In genomic region chr22:37804886-37805857, GRCh38 we compare ENCODE assay signal across 2 cellular contexts.
TF ChIP-seq lines count a peak whose summit lies in the region.

No MANE protein-coding gene starts in this region.

TF ChIP-seq in A549, 52 proteins besides CTCF, POLR2A, EP300 and RAD21:
- TF ChIP-seq CEBPB (IDR thresholded peaks at IDR 0.05): no peak
- no peak for TF ChIP-seq BHLHE40 (IDR thresholded peaks at IDR 0.05; ENCODE audit: low read depth, low read length)
- TF ChIP-seq KDM1A (IDR thresholded peaks at IDR 0.05; ENCODE audit: low read depth): no peak
- TF ChIP-seq CHD2 (IDR thresholded peaks at IDR 0.05; ENCODE audit: low read length, partially characterized antibody): no peak
- no peak for TF ChIP-seq REST (IDR thresholded peaks at IDR 0.05)
- TF ChIP-seq JUN (IDR thresholded peaks at IDR 0.05): peak; percentile 77 to 94
- TF ChIP-seq MAX (IDR thresholded peaks at IDR 0.05): peak; percentile 49; the same call in 1 of the 2 replicates
- peak; percentile 38; the same call in 1 of the 2 replicates for TF ChIP-seq E2F6 (IDR thresholded peaks at IDR 0.05; ENCODE audit: borderline replicate concordance, low read depth)
- peak; percentile 25; the same call in 1 of the 2 replicates for TF ChIP-seq PHF8 (IDR thresholded peaks at IDR 0.05; ENCODE audit: borderline replicate concordance, low read depth)
- 0 out of 3 replicates have a peak, but pooled peaks have one; percentile 50 for TF ChIP-seq BCL3 (IDR thresholded peaks at IDR 0.05)
- no peak for TF ChIP-seq HOXB13 (CRISPR knock-in tag; IDR thresholded peaks at IDR 0.05; ENCODE audit: low read depth)
- TF ChIP-seq ZFP36 (IDR thresholded peaks at IDR 0.05; ENCODE audit: borderline replicate concordance, partially characterized antibody): no peak

TF ChIP-seq in GM23338, 12 proteins besides CTCF, POLR2A, EP300 and RAD21:
- TF ChIP-seq ETS1 (IDR thresholded peaks at IDR 0.05) (0 out of 2 replicates have a peak, but pooled peaks have one; percentile 27), REST (IDR thresholded peaks at IDR 0.05; ENCODE audit: unreplicated experiment) (no peak), EZH2 (IDR thresholded peaks at IDR 0.05; ENCODE audit: low read depth, unreplicated experiment) (peak; percentile 46), POLR2AphosphoS5 (IDR thresholded peaks at IDR 0.05; ENCODE audit: low read depth) (peak; percentile 90)
